In the genomic region with DNA sequence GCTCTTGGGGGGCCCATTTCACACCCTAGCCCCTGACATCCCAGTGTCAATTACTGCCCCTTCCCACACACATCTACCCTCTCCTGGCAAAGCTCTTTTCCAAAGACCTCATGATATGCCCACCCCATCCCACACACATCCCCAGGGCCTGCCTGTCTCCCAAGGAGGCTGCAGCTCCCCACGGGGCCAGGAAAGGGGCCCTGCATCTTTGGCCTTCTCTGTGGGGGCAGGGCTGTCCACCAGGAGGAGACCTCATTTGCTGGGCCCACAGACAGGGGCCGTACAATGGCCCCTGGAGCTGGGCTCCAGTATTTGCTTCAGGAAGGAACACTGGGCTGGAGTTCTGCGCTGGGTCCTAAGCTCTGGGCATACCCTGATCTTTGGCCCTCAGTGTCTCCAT, we compare ENCODE assay signal across 1 cellular context.
TF ChIP-seq lines count a peak whose summit lies in the region.

No MANE protein-coding gene starts in this region.

TF ChIP-seq in HepG2, 621 proteins besides CTCF, POLR2A, EP300 and RAD21:
- TF ChIP-seq ZNF678 (CRISPR knock-in tag; IDR thresholded peaks at IDR 0.05), result no peak
- TF ChIP-seq, protein P1, sequence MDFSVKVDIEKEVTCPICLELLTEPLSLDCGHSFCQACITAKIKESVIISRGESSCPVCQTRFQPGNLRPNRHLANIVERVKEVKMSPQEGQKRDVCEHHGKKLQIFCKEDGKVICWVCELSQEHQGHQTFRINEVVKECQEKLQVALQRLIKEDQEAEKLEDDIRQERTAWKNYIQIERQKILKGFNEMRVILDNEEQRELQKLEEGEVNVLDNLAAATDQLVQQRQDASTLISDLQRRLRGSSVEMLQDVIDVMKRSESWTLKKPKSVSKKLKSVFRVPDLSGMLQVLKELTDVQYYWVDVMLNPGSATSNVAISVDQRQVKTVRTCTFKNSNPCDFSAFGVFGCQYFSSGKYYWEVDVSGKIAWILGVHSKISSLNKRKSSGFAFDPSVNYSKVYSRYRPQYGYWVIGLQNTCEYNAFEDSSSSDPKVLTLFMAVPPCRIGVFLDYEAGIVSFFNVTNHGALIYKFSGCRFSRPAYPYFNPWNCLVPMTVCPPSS (IDR thresholded peaks at IDR 0.05), result no peak
- no peak for TF ChIP-seq SKIL (CRISPR knock-in tag; IDR thresholded peaks at IDR 0.05; ENCODE audit: borderline replicate concordance)
- TF ChIP-seq ZFP62 (CRISPR knock-in tag; IDR thresholded peaks at IDR 0.05), result no peak
- TF ChIP-seq PCBP1 (IDR thresholded peaks at IDR 0.05; ENCODE audit: borderline replicate concordance, low read depth, low read length), result no peak
- no peak for TF ChIP-seq NONO (IDR thresholded peaks at IDR 0.05)
- no peak for TF ChIP-seq NONO (CRISPR knock-in tag; conservative IDR thresholded peaks at IDR 0.05)
- TF ChIP-seq ZNF687 (CRISPR knock-in tag; IDR thresholded peaks at IDR 0.05), result 0 out of 2 replicates have a peak, but pooled peaks have one; percentile 6
- no peak for TF ChIP-seq HOXA9 (CRISPR knock-in tag; IDR thresholded peaks at IDR 0.05; ENCODE audit: borderline replicate concordance)
